Comparison of ENCODE assay signal across 1 cellular context in the genomic region with DNA sequence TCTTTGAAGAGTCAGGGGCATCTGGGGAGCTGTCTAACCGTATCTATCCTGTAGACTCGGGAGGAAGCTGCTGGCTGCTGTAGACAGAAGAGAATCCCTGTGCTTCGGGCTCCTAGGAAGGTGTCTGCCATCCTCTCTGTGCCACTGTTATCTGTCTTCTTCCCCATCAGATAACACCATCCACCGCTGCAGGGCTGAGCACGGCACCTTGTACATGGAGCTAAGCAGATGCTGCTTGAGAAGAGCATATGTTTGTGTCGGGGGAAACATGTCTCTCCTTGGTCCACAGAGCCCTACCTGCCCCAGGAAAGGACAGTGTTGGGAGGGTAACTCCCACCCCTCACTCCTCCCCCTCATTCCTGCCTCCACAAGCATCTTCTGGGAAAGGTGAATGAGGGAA.
TF ChIP-seq lines count a peak whose summit lies in the region.

No MANE protein-coding gene starts in this region.

TF ChIP-seq in HepG2, 621 proteins besides CTCF, POLR2A, EP300 and RAD21:
- TF ChIP-seq ZFX (CRISPR knock-in tag; IDR thresholded peaks at IDR 0.05; ENCODE audit: low read depth), result no peak
- no peak for TF ChIP-seq ZNF451 (CRISPR knock-in tag; IDR thresholded peaks at IDR 0.05)
- TF ChIP-seq, protein P1, sequence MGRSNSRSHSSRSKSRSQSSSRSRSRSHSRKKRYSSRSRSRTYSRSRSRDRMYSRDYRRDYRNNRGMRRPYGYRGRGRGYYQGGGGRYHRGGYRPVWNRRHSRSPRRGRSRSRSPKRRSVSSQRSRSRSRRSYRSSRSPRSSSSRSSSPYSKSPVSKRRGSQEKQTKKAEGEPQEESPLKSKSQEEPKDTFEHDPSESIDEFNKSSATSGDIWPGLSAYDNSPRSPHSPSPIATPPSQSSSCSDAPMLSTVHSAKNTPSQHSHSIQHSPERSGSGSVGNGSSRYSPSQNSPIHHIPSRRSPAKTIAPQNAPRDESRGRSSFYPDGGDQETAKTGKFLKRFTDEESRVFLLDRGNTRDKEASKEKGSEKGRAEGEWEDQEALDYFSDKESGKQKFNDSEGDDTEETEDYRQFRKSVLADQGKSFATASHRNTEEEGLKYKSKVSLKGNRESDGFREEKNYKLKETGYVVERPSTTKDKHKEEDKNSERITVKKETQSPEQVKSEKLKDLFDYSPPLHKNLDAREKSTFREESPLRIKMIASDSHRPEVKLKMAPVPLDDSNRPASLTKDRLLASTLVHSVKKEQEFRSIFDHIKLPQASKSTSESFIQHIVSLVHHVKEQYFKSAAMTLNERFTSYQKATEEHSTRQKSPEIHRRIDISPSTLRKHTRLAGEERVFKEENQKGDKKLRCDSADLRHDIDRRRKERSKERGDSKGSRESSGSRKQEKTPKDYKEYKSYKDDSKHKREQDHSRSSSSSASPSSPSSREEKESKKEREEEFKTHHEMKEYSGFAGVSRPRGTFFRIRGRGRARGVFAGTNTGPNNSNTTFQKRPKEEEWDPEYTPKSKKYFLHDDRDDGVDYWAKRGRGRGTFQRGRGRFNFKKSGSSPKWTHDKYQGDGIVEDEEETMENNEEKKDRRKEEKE (IDR thresholded peaks at IDR 0.05), result no peak
- TF ChIP-seq, protein P2, sequence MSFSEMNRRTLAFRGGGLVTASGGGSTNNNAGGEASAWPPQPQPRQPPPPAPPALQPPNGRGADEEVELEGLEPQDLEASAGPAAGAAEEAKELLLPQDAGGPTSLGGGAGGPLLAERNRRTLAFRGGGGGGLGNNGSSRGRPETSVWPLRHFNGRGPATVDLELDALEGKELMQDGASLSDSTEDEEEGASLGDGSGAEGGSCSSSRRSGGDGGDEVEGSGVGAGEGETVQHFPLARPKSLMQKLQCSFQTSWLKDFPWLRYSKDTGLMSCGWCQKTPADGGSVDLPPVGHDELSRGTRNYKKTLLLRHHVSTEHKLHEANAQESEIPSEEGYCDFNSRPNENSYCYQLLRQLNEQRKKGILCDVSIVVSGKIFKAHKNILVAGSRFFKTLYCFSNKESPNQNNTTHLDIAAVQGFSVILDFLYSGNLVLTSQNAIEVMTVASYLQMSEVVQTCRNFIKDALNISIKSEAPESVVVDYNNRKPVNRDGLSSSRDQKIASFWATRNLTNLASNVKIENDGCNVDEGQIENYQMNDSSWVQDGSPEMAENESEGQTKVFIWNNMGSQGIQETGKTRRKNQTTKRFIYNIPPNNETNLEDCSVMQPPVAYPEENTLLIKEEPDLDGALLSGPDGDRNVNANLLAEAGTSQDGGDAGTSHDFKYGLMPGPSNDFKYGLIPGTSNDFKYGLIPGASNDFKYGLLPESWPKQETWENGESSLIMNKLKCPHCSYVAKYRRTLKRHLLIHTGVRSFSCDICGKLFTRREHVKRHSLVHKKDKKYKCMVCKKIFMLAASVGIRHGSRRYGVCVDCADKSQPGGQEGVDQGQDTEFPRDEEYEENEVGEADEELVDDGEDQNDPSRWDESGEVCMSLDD (CRISPR knock-in tag; IDR thresholded peaks at IDR 0.05; ENCODE audit: borderline replicate concordance), result no peak
- TF ChIP-seq, protein P3, sequence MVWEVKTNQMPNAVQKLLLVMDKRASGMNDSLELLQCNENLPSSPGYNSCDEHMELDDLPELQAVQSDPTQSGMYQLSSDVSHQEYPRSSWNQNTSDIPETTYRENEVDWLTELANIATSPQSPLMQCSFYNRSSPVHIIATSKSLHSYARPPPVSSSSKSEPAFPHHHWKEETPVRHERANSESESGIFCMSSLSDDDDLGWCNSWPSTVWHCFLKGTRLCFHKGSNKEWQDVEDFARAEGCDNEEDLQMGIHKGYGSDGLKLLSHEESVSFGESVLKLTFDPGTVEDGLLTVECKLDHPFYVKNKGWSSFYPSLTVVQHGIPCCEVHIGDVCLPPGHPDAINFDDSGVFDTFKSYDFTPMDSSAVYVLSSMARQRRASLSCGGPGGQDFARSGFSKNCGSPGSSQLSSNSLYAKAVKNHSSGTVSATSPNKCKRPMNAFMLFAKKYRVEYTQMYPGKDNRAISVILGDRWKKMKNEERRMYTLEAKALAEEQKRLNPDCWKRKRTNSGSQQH (CRISPR knock-in tag; IDR thresholded peaks at IDR 0.05; ENCODE audit: low read depth), result no peak
